8 cellular contexts compared by ENCODE assay signal in genomic region chr19:45643024-45643926, GRCh38. TPM values are rescaled to one million over a fixed set of nuclear protein-coding genes. Genes with fewer than 3 reads are reported as not detected.
DNase-seq lines count a peak whose midpoint lies in the region; ATAC-seq, FAIRE-seq and TF ChIP-seq lines count a peak whose summit lies in the region.

No MANE protein-coding gene starts in this region.

- peaks cover 37% of the 10 kb centered on the region for H3K4me1 ChIP-seq in SJSA1 (replicated peaks)
- H3K4me1 ChIP-seq in thoracic aorta (ENCODE audit: control insufficient read depth in 1 of 2, low read depth in 2 of 2) = peaks cover 9 to 41% of the 10 kb centered on the region in 2 donors

- peak; percentile 98 for TF ChIP-seq CTCF in thoracic aorta (IDR thresholded peaks at IDR 0.05)

- no peaks in the 10 kb centered on the region for H3K27me3 ChIP-seq in SJSA1 (replicated peaks)
- no peaks in the 10 kb centered on the region for H3K27me3 ChIP-seq in thoracic aorta (replicated peaks; ENCODE audit: insufficient read depth)

- FAIRE-seq in frontal cortex (lab: Jason Lieb, UNC) = no peak

- H3K36me3 ChIP-seq in SJSA1 = no peaks in the 10 kb centered on the region
- H3K36me3 ChIP-seq in thoracic aorta = no peaks in the 10 kb centered on the region

- DNase-seq in AG08396 (ENCODE audit: low spot score) (peak; percentile 86), MV-4-11 (lab: John Stamatoyannopoulos, UW) (peak; percentile 93), SJSA1 (ENCODE audit: low read depth in 1 of 2, low spot score in 2 of 2) (peak; percentile 87 to 92), frontal cortex (ENCODE audit: low spot score in 2 of 2) (peak; percentile 87 to 91), occipital lobe (lab: John Stamatoyannopoulos, UW) (peak; percentile 79), thoracic aorta (ENCODE audit: low spot score) (no peak)
- DNase-seq in activated gamma-delta T cell treated with anti-CD3 and anti-CD28 coated beads, Interleukin-2, amount 50 U/mL, for 16 hours (ENCODE audit: low read depth) = peak; percentile 86

- peak; percentile 36 for ATAC-seq in GM19452 (IDR thresholded peaks at IDR 0.05; ENCODE audit: unreplicated experiment)
- no peak for ATAC-seq in thoracic aorta (ENCODE audit: insufficient number of reproducible peaks, low FRiP score, low read depth)

- H3K9me3 ChIP-seq in SJSA1 (replicated peaks) (no peaks in the 10 kb centered on the region), thoracic aorta (no peaks in the 10 kb centered on the region)

- H3K27ac ChIP-seq in SJSA1 (peak overlapping the region; percentile 63), thoracic aorta (no peak overlapping the region)

- H3K4me3 ChIP-seq in SJSA1 = no peak overlapping the region
- H3K4me3 ChIP-seq in thoracic aorta = peak overlapping the region; percentile 64

RNA-seq across cellular contexts. Expression of gene EML2, which starts 4.1 kb away (rescaled TPM):
- 33.6 and 45.4 TPM in 2 replicates for total RNA-seq in SJSA1 (2014; rRNA removed; shearing (Covaris generic))
- total RNA-seq in frontal cortex (13.0 TPM), occipital lobe (15.8 TPM), thoracic aorta (10 to 100 TPM; 21.7 to 34.8 TPM)

RNA-seq across cellular contexts. Expression of gene GIPR, which starts 24.7 kb away (rescaled TPM):
- total RNA-seq in SJSA1 (2014; rRNA removed; shearing (Covaris generic)) = 0.72 and 2.1 TPM in 2 replicates
- 0.41 TPM for total RNA-seq in frontal cortex
- total RNA-seq in occipital lobe = not detected
- under 1 TPM in 1 of 2 donors, not detected in 1; 0.14 TPM for total RNA-seq in thoracic aorta

RNA-seq across cellular contexts. Expression of gene GPR4, which starts 41.3 kb away (rescaled TPM):
- not detected in 2 replicates for total RNA-seq in SJSA1 (2014; rRNA removed; shearing (Covaris generic))
- total RNA-seq in frontal cortex (under 0.01 TPM), occipital lobe (0.16 TPM), thoracic aorta (1 to 10 TPM; 5.1 to 6.6 TPM)

RNA-seq across cellular contexts. Expression of gene SNRPD2, which starts 48.5 kb away (rescaled TPM):
- 331 and 402 TPM in 2 replicates for total RNA-seq in SJSA1 (2014; rRNA removed; shearing (Covaris generic))
- total RNA-seq in frontal cortex = 157 TPM
- total RNA-seq in occipital lobe = 108 TPM
- 10 to 100 TPM; 65.7 to 70.1 TPM for total RNA-seq in thoracic aorta

RNA-seq across cellular contexts. Expression of gene QPCTL, which starts 49.2 kb away (rescaled TPM):
- total RNA-seq in SJSA1 (2014; rRNA removed; shearing (Covaris generic)) = 11.6 and 14.6 TPM in 2 replicates
- total RNA-seq in frontal cortex (8.2 TPM), occipital lobe (8.0 TPM), thoracic aorta (1 to 10 TPM; 4.6 to 8.8 TPM)
